In the genomic region with DNA sequence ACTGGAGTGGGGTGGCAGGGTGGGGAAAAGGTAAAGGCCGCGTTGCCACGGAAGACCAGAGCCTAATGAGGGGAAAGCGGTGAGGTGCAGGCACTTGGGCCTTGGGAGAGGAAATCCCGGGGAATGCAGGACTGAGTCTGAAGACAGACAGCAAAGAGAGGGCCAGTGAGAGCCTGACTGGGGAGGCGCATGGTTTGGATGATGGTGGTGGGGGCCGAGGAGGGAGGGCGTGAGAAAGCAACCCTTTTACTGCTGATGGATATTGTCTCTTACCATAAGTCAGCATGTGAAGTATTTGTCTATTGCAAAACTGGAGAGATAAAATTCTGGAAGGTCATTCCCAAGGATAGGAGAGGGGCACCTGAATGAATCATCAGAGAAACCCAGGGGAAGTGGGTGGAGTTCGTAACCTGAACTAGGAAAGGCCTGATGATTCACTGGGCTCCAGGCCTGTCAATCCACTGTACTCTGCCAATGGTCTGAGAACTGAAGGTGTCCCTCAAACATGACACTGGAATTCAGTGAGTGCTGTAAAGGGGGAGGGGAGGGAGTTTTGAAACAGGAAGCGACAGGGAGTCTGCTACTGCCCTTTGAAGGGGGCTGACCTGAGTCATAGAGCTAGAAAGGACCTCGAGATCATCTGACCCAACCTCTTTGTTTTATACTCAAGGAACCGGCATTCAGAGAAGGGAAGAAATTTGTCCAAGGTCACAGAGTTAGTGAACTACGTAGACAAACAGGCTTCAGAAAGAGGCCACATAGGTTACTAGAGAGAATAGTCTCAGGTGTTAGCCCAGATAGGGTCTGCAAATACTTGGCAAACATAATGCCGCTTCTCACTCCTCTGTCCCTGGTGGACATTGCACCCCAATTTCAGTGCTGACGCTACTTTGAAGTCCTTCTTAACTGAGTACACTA, we compare ENCODE assay signal across 1 cellular context.
A peak's percentile ranks its signal among the peaks of the same experiment; 100 is the strongest.
TF ChIP-seq lines count a peak whose summit lies in the region.

No MANE protein-coding gene starts in this region.

TF ChIP-seq in HepG2, 621 proteins besides CTCF, POLR2A, EP300 and RAD21 (continued from another document and continues in another):
- TF ChIP-seq DMAP1 (CRISPR knock-in tag; IDR thresholded peaks at IDR 0.05) (0 out of 2 replicates have a peak, but pooled peaks have one; percentile 40), SIN3A (IDR thresholded peaks at IDR 0.05; ENCODE audit: borderline replicate concordance, low read depth, low read length) (peak; percentile 29; the same call in 1 of the 2 replicates), SAFB2 (CRISPR knock-in tag; IDR thresholded peaks at IDR 0.05; ENCODE audit: borderline replicate concordance, low read depth) (no peak), ZFP82 (CRISPR knock-in tag; IDR thresholded peaks at IDR 0.05; ENCODE audit: borderline replicate concordance) (no peak), KLF12 (CRISPR knock-in tag; IDR thresholded peaks at IDR 0.05; ENCODE audit: borderline replicate concordance) (0 out of 2 replicates have a peak, but pooled peaks have one; percentile 31), KLF9 (CRISPR knock-in tag; IDR thresholded peaks at IDR 0.05; ENCODE audit: low read depth) (no peak), MZF1 (CRISPR knock-in tag; IDR thresholded peaks at IDR 0.05; ENCODE audit: borderline replicate concordance) (no peak), FOXA3 (CRISPR knock-in tag; IDR thresholded peaks at IDR 0.05) (no peak; the same call in 1 of the 2 replicates), ZNF274 (CRISPR knock-in tag; IDR thresholded peaks at IDR 0.05) (no peak), KDM3A (CRISPR knock-in tag; IDR thresholded peaks at IDR 0.05; ENCODE audit: low read depth) (no peak), SMAD1 (CRISPR knock-in tag; IDR thresholded peaks at IDR 0.05; ENCODE audit: borderline replicate concordance, low read depth) (no peak), ZNF782 (CRISPR knock-in tag; IDR thresholded peaks at IDR 0.05; ENCODE audit: borderline replicate concordance) (no peak), POLR2AphosphoS5 (IDR thresholded peaks at IDR 0.05; ENCODE audit: low read depth, low read length) (peak; percentile 30; the same call in 1 of the 2 replicates), SRSF4 (IDR thresholded peaks at IDR 0.05; ENCODE audit: low read depth, low read length, poor library complexity, severe bottlenecking) (no peak), ASH2L (IDR thresholded peaks at IDR 0.05; ENCODE audit: insufficient read length, low read depth, low read length) (peak; percentile 81), ZNF572 (CRISPR knock-in tag; IDR thresholded peaks at IDR 0.05) (no peak), HDAC2 (CRISPR knock-in tag; IDR thresholded peaks at IDR 0.05) (0 out of 2 replicates have a peak, but pooled peaks have one; percentile 39), ZMYM4 (CRISPR knock-in tag; IDR thresholded peaks at IDR 0.05) (no peak), SP5 (CRISPR knock-in tag; IDR thresholded peaks at IDR 0.05; ENCODE audit: borderline replicate concordance, low read depth) (peak; percentile 34; the same call in 1 of the 2 replicates), MXD4 (CRISPR knock-in tag; IDR thresholded peaks at IDR 0.05) (no peak), SNAPC2 (CRISPR knock-in tag; IDR thresholded peaks at IDR 0.05) (no peak), ZNF777 (CRISPR knock-in tag; IDR thresholded peaks at IDR 0.05) (no peak), NR2F6 (IDR thresholded peaks at IDR 0.05) (peak; percentile 61), NR2F6 (CRISPR knock-in tag; IDR thresholded peaks at IDR 0.05) (peak; percentile 69), ZMAT3 (CRISPR knock-in tag; conservative IDR thresholded peaks at IDR 0.05) (no peak), SMC3 (IDR thresholded peaks at IDR 0.05; ENCODE audit: low read length) (peak; percentile 1; the same call in 1 of the 2 replicates), TOE1 (CRISPR knock-in tag; IDR thresholded peaks at IDR 0.05) (no peak), SP4 (CRISPR knock-in tag; IDR thresholded peaks at IDR 0.05) (peak; percentile 43; the same call in 1 of the 2 replicates), ZSCAN22 (CRISPR knock-in tag; IDR thresholded peaks at IDR 0.05) (no peak), CEBPB (IDR thresholded peaks at IDR 0.05; ENCODE audit: borderline replicate concordance, low read depth, low read length) (peak; percentile 80)
- TF ChIP-seq, protein P1, sequence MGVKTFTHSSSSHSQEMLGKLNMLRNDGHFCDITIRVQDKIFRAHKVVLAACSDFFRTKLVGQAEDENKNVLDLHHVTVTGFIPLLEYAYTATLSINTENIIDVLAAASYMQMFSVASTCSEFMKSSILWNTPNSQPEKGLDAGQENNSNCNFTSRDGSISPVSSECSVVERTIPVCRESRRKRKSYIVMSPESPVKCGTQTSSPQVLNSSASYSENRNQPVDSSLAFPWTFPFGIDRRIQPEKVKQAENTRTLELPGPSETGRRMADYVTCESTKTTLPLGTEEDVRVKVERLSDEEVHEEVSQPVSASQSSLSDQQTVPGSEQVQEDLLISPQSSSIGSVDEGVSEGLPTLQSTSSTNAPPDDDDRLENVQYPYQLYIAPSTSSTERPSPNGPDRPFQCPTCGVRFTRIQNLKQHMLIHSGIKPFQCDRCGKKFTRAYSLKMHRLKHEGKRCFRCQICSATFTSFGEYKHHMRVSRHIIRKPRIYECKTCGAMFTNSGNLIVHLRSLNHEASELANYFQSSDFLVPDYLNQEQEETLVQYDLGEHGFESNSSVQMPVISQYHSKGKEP (CRISPR knock-in tag; IDR thresholded peaks at IDR 0.05) = no peak
- TF ChIP-seq, protein P2, sequence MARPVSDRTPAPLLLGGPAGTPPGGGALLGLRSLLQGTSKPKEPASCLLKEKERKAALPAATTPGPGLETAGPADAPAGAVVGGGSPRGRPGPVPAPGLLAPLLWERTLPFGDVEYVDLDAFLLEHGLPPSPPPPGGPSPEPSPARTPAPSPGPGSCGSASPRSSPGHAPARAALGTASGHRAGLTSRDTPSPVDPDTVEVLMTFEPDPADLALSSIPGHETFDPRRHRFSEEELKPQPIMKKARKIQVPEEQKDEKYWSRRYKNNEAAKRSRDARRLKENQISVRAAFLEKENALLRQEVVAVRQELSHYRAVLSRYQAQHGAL (CRISPR knock-in tag; IDR thresholded peaks at IDR 0.05; ENCODE audit: not compliant biosample characterization) = no peak
- TF ChIP-seq, protein P3, sequence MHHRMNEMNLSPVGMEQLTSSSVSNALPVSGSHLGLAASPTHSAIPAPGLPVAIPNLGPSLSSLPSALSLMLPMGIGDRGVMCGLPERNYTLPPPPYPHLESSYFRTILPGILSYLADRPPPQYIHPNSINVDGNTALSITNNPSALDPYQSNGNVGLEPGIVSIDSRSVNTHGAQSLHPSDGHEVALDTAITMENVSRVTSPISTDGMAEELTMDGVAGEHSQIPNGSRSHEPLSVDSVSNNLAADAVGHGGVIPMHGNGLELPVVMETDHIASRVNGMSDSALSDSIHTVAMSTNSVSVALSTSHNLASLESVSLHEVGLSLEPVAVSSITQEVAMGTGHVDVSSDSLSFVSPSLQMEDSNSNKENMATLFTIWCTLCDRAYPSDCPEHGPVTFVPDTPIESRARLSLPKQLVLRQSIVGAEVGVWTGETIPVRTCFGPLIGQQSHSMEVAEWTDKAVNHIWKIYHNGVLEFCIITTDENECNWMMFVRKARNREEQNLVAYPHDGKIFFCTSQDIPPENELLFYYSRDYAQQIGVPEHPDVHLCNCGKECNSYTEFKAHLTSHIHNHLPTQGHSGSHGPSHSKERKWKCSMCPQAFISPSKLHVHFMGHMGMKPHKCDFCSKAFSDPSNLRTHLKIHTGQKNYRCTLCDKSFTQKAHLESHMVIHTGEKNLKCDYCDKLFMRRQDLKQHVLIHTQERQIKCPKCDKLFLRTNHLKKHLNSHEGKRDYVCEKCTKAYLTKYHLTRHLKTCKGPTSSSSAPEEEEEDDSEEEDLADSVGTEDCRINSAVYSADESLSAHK (CRISPR knock-in tag; IDR thresholded peaks at IDR 0.05; ENCODE audit: borderline replicate concordance) = no peak
- TF ChIP-seq, protein P4, sequence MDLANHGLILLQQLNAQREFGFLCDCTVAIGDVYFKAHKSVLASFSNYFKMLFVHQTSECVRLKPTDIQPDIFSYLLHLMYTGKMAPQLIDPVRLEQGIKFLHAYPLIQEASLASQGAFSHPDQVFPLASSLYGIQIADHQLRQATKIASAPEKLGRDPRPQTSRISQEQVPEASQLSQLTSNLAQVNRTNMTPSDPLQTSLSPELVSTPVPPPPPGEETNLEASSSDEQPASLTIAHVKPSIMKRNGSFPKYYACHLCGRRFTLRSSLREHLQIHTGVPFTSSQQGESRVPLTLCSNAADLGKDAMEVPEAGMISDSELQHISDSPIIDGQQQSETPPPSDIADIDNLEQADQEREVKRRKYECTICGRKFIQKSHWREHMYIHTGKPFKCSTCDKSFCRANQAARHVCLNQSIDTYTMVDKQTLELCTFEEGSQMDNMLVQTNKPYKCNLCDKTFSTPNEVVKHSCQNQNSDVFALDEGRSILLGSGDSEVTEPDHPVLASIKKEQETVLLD (CRISPR knock-in tag; IDR thresholded peaks at IDR 0.05; ENCODE audit: low read depth) = no peak
- TF ChIP-seq, protein P5, sequence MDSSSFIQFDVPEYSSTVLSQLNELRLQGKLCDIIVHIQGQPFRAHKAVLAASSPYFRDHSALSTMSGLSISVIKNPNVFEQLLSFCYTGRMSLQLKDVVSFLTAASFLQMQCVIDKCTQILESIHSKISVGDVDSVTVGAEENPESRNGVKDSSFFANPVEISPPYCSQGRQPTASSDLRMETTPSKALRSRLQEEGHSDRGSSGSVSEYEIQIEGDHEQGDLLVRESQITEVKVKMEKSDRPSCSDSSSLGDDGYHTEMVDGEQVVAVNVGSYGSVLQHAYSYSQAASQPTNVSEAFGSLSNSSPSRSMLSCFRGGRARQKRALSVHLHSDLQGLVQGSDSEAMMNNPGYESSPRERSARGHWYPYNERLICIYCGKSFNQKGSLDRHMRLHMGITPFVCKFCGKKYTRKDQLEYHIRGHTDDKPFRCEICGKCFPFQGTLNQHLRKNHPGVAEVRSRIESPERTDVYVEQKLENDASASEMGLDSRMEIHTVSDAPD (CRISPR knock-in tag; IDR thresholded peaks at IDR 0.05) = no peak
- TF ChIP-seq, protein P6, sequence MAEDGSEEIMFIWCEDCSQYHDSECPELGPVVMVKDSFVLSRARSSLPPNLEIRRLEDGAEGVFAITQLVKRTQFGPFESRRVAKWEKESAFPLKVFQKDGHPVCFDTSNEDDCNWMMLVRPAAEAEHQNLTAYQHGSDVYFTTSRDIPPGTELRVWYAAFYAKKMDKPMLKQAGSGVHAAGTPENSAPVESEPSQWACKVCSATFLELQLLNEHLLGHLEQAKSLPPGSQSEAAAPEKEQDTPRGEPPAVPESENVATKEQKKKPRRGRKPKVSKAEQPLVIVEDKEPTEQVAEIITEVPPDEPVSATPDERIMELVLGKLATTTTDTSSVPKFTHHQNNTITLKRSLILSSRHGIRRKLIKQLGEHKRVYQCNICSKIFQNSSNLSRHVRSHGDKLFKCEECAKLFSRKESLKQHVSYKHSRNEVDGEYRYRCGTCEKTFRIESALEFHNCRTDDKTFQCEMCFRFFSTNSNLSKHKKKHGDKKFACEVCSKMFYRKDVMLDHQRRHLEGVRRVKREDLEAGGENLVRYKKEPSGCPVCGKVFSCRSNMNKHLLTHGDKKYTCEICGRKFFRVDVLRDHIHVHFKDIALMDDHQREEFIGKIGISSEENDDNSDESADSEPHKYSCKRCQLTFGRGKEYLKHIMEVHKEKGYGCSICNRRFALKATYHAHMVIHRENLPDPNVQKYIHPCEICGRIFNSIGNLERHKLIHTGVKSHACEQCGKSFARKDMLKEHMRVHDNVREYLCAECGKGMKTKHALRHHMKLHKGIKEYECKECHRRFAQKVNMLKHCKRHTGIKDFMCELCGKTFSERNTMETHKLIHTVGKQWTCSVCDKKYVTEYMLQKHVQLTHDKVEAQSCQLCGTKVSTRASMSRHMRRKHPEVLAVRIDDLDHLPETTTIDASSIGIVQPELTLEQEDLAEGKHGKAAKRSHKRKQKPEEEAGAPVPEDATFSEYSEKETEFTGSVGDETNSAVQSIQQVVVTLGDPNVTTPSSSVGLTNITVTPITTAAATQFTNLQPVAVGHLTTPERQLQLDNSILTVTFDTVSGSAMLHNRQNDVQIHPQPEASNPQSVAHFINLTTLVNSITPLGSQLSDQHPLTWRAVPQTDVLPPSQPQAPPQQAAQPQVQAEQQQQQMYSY (CRISPR knock-in tag; IDR thresholded peaks at IDR 0.05) = no peak
- TF ChIP-seq, protein P7, sequence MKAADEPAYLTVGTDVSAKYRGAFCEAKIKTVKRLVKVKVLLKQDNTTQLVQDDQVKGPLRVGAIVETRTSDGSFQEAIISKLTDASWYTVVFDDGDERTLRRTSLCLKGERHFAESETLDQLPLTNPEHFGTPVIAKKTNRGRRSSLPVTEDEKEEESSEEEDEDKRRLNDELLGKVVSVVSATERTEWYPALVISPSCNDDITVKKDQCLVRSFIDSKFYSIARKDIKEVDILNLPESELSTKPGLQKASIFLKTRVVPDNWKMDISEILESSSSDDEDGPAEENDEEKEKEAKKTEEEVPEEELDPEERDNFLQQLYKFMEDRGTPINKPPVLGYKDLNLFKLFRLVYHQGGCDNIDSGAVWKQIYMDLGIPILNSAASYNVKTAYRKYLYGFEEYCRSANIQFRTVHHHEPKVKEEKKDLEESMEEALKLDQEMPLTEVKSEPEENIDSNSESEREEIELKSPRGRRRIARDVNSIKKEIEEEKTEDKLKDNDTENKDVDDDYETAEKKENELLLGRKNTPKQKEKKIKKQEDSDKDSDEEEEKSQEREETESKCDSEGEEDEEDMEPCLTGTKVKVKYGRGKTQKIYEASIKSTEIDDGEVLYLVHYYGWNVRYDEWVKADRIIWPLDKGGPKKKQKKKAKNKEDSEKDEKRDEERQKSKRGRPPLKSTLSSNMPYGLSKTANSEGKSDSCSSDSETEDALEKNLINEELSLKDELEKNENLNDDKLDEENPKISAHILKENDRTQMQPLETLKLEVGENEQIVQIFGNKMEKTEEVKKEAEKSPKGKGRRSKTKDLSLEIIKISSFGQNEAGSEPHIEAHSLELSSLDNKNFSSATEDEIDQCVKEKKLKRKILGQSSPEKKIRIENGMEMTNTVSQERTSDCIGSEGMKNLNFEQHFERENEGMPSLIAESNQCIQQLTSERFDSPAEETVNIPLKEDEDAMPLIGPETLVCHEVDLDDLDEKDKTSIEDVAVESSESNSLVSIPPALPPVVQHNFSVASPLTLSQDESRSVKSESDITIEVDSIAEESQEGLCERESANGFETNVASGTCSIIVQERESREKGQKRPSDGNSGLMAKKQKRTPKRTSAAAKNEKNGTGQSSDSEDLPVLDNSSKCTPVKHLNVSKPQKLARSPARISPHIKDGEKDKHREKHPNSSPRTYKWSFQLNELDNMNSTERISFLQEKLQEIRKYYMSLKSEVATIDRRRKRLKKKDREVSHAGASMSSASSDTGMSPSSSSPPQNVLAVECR (CRISPR knock-in tag; IDR thresholded peaks at IDR 0.05; ENCODE audit: borderline replicate concordance) = no peak
- TF ChIP-seq, protein P8, sequence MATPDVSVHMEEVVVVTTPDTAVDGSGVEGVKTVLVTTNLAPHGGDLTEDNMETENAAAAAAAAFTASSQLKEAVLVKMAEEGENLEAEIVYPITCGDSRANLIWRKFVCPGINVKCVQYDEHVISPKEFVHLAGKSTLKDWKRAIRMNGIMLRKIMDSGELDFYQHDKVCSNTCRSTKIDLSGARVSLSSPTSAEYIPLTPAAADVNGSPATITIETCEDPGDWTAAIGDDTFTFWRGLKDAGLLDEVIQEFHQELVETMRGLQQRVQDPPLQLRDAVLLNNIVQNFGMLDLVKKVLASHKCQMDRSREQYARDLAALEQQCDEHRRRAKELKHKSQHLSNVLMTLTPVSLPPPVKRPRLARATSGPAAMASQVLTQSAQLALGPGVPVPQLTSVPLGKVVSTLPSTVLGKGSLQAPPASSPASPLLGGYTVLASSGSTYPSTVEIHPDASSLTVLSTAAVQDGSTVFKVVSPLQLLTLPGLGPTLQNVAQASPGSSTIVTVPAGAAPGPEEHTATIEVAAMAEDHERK (CRISPR knock-in tag; IDR thresholded peaks at IDR 0.05; ENCODE audit: low read depth) = no peak
